In the genomic region with DNA sequence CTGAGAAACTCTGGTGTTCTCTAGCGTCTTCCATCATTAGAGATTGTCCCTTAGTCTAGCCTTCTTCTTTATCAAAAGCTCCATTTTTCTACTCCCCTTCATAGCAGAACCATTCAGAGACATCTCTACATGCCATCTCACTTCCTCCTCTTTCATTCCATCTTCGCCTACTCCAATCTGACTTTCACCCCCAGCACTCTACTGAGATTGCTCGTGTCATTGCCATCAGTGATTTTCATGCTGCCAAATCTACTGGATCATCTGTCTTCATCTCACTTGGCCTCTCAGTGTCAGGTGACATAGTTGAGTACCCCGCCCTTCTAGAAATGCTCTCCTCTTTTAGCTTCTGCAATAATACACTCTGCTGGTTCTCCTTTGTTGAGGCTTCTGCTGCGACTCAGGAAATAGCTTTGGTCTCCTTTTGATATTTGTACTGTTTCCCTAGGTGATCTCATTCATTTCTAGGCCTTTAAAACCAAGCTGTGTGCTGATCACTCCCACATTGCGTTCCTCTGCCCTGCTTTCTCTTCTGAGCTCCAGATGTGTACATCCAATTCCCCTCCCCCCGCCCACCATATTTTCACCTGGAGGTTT, we compare ENCODE assay signal across 11 cellular contexts.
DNase-seq lines count a peak whose midpoint lies in the region; ATAC-seq, FAIRE-seq and TF ChIP-seq lines count a peak whose summit lies in the region.
"Had no signal": no experiment of that assay in that cellular context is flagged by ENCODE, and none has a peak within 500 bp of the region (broad histone marks: within the 10 kb centered on the region; RNA-seq: fewer than 3 reads in every experiment).

No MANE protein-coding gene starts in this region.

- H3K36me3 ChIP-seq in Loucy (ENCODE audit: insufficient read depth, low read length) (peaks cover 11% of the 10 kb centered on the region; the same call in 1 of the 2 replicates), HAP-1 (replicated peaks) (no peaks in the 10 kb centered on the region), WERI-Rb-1 (no peaks in the 10 kb centered on the region), HepG2 (replicated peaks in 1 of 2; ENCODE audit: control insufficient read depth in 1 of 2, insufficient read depth in 2 of 2, low read length in 2 of 2) (peaks cover 0 to 12% of the 10 kb centered on the region in 2 experiments; a peak in 4 of 5 replicates)

- H3K4me1 ChIP-seq in Loucy (ENCODE audit: insufficient read depth, low read length, poor library complexity, severe bottlenecking) (peaks cover 32% of the 10 kb centered on the region), HAP-1 (peaks cover 10% of the 10 kb centered on the region), HepG2 (ENCODE audit: insufficient read depth, low read length) (no peaks in the 10 kb centered on the region)

- no peaks in the 10 kb centered on the region for H3F3A ChIP-seq in Loucy (ENCODE audit: low read depth)

- H3K27ac ChIP-seq in WERI-Rb-1 (no peak overlapping the region), HepG2 (ENCODE audit: extremely low read length, insufficient read depth, low read length) (no peak overlapping the region)
- H3K27ac ChIP-seq: heart left ventricle had no signal

- H3K27me3 ChIP-seq in Loucy (ENCODE audit: insufficient read depth, low read length, poor library complexity, severe bottlenecking): no peaks in the 10 kb centered on the region
- no peaks in the 10 kb centered on the region for H3K27me3 ChIP-seq in HAP-1 (ENCODE audit: low read depth)
- no peaks in the 10 kb centered on the region for H3K27me3 ChIP-seq in WERI-Rb-1 (ENCODE audit: insufficient read depth, low read depth, severe bottlenecking)
- no peaks in the 10 kb centered on the region for H3K27me3 ChIP-seq in HepG2 (ENCODE audit: control insufficient read depth in 1 of 2, insufficient read depth in 2 of 2, low read length in 2 of 2)
- H3K27me3 ChIP-seq: body of pancreas, heart left ventricle had no signal

- H3K9me2 ChIP-seq in Loucy (replicated peaks; ENCODE audit: low read depth, low read length): no peaks in the 10 kb centered on the region

- TF ChIP-seq POLR2A in HepG2 (IDR thresholded peaks at IDR 0.05; ENCODE audit: insufficient read depth in 1 of 2, low read depth in 2 of 2, low read length in 2 of 2): no peak

- H3K79me2 ChIP-seq in Loucy (ENCODE audit: insufficient read depth, low read length) (peaks cover 6% of the 10 kb centered on the region; the same call in 1 of the 2 replicates), HepG2 (ENCODE audit: insufficient read depth, low read length) (no peaks in the 10 kb centered on the region)

- H2AFZ ChIP-seq in Loucy (ENCODE audit: low read length) (no peak overlapping the region), HepG2 (ENCODE audit: low read length) (no peak overlapping the region)

- TF ChIP-seq CTCF in Loucy (conservative IDR thresholded peaks at IDR 0.05; ENCODE audit: low read length) (peak; percentile 28), fibroblast of pulmonary artery (IDR thresholded peaks at IDR 0.05; ENCODE audit: low read length, missing control alignments) (no peak), WERI-Rb-1 (IDR thresholded peaks at IDR 0.05; ENCODE audit: low read depth, low read length) (no peak), HepG2 (CRISPR knock-in tag; IDR thresholded peaks at IDR 0.05) (no peak)

- DNase-seq in EH (ENCODE audit: low read depth) (peak; percentile 56), fibroblast of pulmonary artery (ENCODE audit: low read depth) (peak; percentile 69), HAP-1 (ENCODE audit: low spot score in 2 of 2) (no peak), WERI-Rb-1 (no peak), HepG2 (ENCODE audit: low spot score) (no peak)
- DNase-seq: body of pancreas, heart left ventricle, NCI-H2227 treated with DMSO at 0.1 percent for 48 hours had no signal

- H3K4me3 ChIP-seq in Loucy (ENCODE audit: low read length, poor library complexity, severe bottlenecking) (peak overlapping the region; percentile 12), fibroblast of pulmonary artery (replicated peaks; ENCODE audit: low read depth, low read length) (no peak overlapping the region), HAP-1 (no peak overlapping the region), WERI-Rb-1 (ENCODE audit: low read depth, low read length) (no peak overlapping the region), HepG2 (replicated peaks in 1 of 3; ENCODE audit: insufficient read depth in 1 of 3, low read depth in 2 of 3, low read length in 3 of 3) (no peak overlapping the region)
- H3K4me3 ChIP-seq: body of pancreas, heart left ventricle had no signal

- TF ChIP-seq RAD21 in HepG2 (CRISPR knock-in tag; IDR thresholded peaks at IDR 0.05): no peak

- CTCF ChIA-PET in HepG2 (lab: Yijun Ruan, JAX; ENCODE audit: low intra/inter-chr PET ratio, low total read pairs): interaction anchor here (0.6 kb wide), 1 partner anchor 13 kb away, joined by 3 read pairs; no protein-coding TSS in a partner anchor

- BruUV-seq in HepG2 (replicated peaks; lab: Mats Ljungman, UMichigan): no TSS peak

- POLR2A ChIA-PET in HepG2 (lab: Yijun Ruan, JAX): no interaction called here

- 96% methylated on average over 7 of the region's 7 CpGs for WGBS in HepG2 (ENCODE audit: low lambda C conversion rate)

- intact Hi-C loops in HepG2 (cut with micrococcal nuclease; ENCODE audit: unreplicated experiment): no loop called here

- H3K9me3 ChIP-seq in Loucy (ENCODE audit: insufficient read depth, low read depth, low read length) (no peaks in the 10 kb centered on the region), HAP-1 (no peaks in the 10 kb centered on the region), WERI-Rb-1 (ENCODE audit: severe bottlenecking) (no peaks in the 10 kb centered on the region), HepG2 (ENCODE audit: low read length) (no peaks in the 10 kb centered on the region)
- H3K9me3 ChIP-seq: body of pancreas, heart left ventricle had no signal

- ATAC-seq in GM19452 (IDR thresholded peaks at IDR 0.05; ENCODE audit: unreplicated experiment) (peak; percentile 67), HG03139 (IDR thresholded peaks at IDR 0.05; ENCODE audit: unreplicated experiment) (no peak), HepG2 (no peak)
- ATAC-seq: body of pancreas had no signal

- in situ Hi-C loops in HAP-1 (cut with MboI; ENCODE audit: low sequenced_read_pairs): no loop called here
- in situ Hi-C loops in HepG2 (cut with HindIII; ENCODE audit: extremely low pct_ligation_motif_present, low pct_unique_long_range_greater_than_20kb): no loop called here

- FAIRE-seq in HepG2 (lab: Jason Lieb, UNC): no peak

- H3K4me2 ChIP-seq in Loucy (ENCODE audit: low read depth, low read length, poor library complexity, severe bottlenecking): peak overlapping the region; percentile 55
- no peak overlapping the region for H3K4me2 ChIP-seq in HepG2 (ENCODE audit: low read depth, low read length)

- TF ChIP-seq EP300 in HepG2 (IDR thresholded peaks at IDR 0.05; ENCODE audit: low read depth in 2 of 2, low read length in 2 of 2) (no peak), HepG2 (CRISPR knock-in tag; IDR thresholded peaks at IDR 0.05; ENCODE audit: borderline replicate concordance) (no peak)

- no peak overlapping the region for H3K9ac ChIP-seq in Loucy (ENCODE audit: low read depth, low read length, poor library complexity, severe bottlenecking)
- no peak overlapping the region for H3K9ac ChIP-seq in HepG2 (ENCODE audit: insufficient read depth, low read depth, low read length)

- no peaks in the 10 kb centered on the region for H4K20me1 ChIP-seq in Loucy (ENCODE audit: insufficient read depth, low read length, poor library complexity, severe bottlenecking)
- no peaks in the 10 kb centered on the region for H4K20me1 ChIP-seq in HepG2 (ENCODE audit: insufficient read depth, low read length)

TF ChIP-seq in HepG2, 621 proteins besides CTCF, POLR2A, EP300 and RAD21:
- no peak for TF ChIP-seq KLF16 (CRISPR knock-in tag; IDR thresholded peaks at IDR 0.05)

Comparison
In these comparisons a context has a peak if more than half of its experiments do, and no peak if none do; other contexts are left out.
1. DNase-seq: peak in EH (single experiment) and fibroblast of pulmonary artery (single experiment); none in HAP-1 (0 of 2), WERI-Rb-1 (single experiment) and HepG2 (single experiment).